ENCODE assay signal across 7 cellular contexts in the genomic region with DNA sequence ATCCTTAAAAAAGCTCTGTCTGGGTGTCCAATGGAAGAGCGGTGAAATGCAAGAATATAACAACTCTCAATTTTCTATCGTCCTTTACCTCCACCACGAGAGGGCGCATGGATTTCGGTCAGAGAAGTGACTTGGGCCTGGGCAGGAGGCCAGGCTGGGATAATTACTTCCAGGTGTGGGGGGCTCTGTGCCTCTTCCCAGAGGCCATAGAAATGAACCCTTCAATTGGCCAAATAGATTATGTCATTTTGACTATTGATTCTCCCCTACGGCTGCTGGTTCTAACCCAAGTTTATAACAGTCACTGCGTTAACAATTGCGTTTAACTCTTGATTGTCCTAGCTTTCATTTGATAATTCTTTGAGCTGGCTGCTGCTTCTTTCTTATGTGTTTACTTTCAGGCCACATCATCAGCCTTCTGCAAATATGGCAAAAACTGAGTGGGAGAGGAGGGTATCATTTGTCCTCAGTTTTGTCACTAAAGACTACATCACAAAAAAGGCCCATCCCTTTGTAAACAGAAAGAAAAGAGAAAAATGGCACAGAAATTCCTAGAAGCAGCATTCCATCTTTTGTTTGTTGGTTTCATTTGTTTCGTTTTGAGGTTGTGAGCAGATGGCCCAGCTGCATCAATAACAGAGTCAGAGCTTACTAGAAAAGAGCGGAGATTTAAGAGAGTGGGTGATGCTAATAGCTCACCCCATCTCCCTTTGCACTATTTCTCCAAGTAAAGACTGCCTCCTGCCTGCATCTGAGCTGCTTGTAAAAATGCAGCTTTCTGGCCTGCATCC. TPM values are rescaled to one million over a fixed set of nuclear protein-coding genes. Genes with fewer than 3 reads are reported as not detected.
DNase-seq lines count a peak whose midpoint lies in the region; FAIRE-seq and TF ChIP-seq lines count a peak whose summit lies in the region.

No MANE protein-coding gene starts in this region.

- no peaks in the 10 kb centered on the region for H3K36me3 ChIP-seq in parathyroid adenoma (ENCODE audit: control insufficient read depth, insufficient read depth, low read length)
- no peaks in the 10 kb centered on the region for H3K36me3 ChIP-seq in transverse colon

- TF ChIP-seq EP300 in transverse colon (IDR thresholded peaks at IDR 0.05; ENCODE audit: low read depth): no peak

- H3K27ac ChIP-seq in parathyroid adenoma: no peak overlapping the region
- no peak overlapping the region for H3K27ac ChIP-seq in transverse colon

- peak; percentile 32 for DNase-seq in GM12892 (ENCODE audit: insufficient read length)
- DNase-seq in MV-4-11 (lab: John Stamatoyannopoulos, UW): peak; percentile 37
- peak; percentile 89 for DNase-seq in SK-N-DZ (ENCODE audit: low spot score)
- DNase-seq in activated naive CD4-positive, alpha-beta T cell treated with Interleukin-2 at 50 U/mL for 16 hours: peak; percentile 70
- peak; percentile 71 for DNase-seq in globus pallidus (ENCODE audit: low spot score)
- DNase-seq in transverse colon: peak; percentile 76

- WGBS in transverse colon (ENCODE audit: low coverage in 1 of 2), 2 donors: 20 to 24% methylated on average over 1 to 10 of the region's 10 CpGs

- peak; percentile 74 for FAIRE-seq in GM12892 (lab: Jason Lieb, UNC)

- in situ Hi-C loops in transverse colon (cut with MboI; ENCODE audit: low pct_ligation_motif_present in 1 of 4, low pct_unique_long_range_greater_than_20kb in 1 of 4, low sequenced_read_pairs in 3 of 4): loop anchor here (5.0 to 10.0 kb wide), 3 partner anchors 102 to 125 kb away; no protein-coding TSS in a partner anchor

- H3K27me3 ChIP-seq in parathyroid adenoma (ENCODE audit: control insufficient read depth, insufficient read depth, low read length) (no peaks in the 10 kb centered on the region), transverse colon (no peaks in the 10 kb centered on the region)

- no peak overlapping the region for H2AFZ ChIP-seq in parathyroid adenoma

- H3K4me3 ChIP-seq in parathyroid adenoma (ENCODE audit: low read depth, low read length) (no peak overlapping the region), transverse colon (no peak overlapping the region)

- no peaks in the 10 kb centered on the region for H3K4me1 ChIP-seq in parathyroid adenoma
- peaks cover 3 to 7% (median 4%) of the 10 kb centered on the region in 4 donors for H3K4me1 ChIP-seq in transverse colon

- TF ChIP-seq CTCF in parathyroid adenoma (IDR thresholded peaks at IDR 0.05) (peak; percentile 87), transverse colon (IDR thresholded peaks at IDR 0.05) (peak; percentile 73 to 79 (median 75))

- no peak for TF ChIP-seq POLR2A in GM12892 (IDR thresholded peaks at IDR 0.05; ENCODE audit: low read depth, low read length)
- TF ChIP-seq POLR2A in transverse colon (IDR thresholded peaks at IDR 0.05): no peak

- no peak overlapping the region for H3K9ac ChIP-seq in parathyroid adenoma

- H3K4me2 ChIP-seq in parathyroid adenoma (ENCODE audit: low read length): no peak overlapping the region

- intact Hi-C loops in transverse colon (cut with DNase I; ENCODE audit: low total_unique reads): no loop called here

- H3K9me3 ChIP-seq in parathyroid adenoma (ENCODE audit: control insufficient read depth, low read length) (no peaks in the 10 kb centered on the region), transverse colon (no peaks in the 10 kb centered on the region)

- no peaks in the 10 kb centered on the region for H3K79me2 ChIP-seq in parathyroid adenoma

RNA-seq across cellular contexts. Expression of a gene that starts 45.4 kb away (rescaled TPM):
- 32.0 TPM for polyA plus RNA-seq in GM12892 (2012; ENCODE audit: missing spikeins)
- 65.9 and 79.5 TPM in 2 replicates for polyA plus RNA-seq in SK-N-DZ (2014; cell fraction: cytosol; rRNA removed)
- polyA plus RNA-seq in SK-N-DZ (2014; cell fraction: nucleus; rRNA removed): 50.0 and 50.2 TPM in 2 replicates
- 10 to 100 TPM; 35.6 to 64.1 (median 57.4) TPM for total RNA-seq in transverse colon

Comparison
In these comparisons a context has a peak if more than half of its experiments do, and no peak if none do; other contexts are left out.
1. DNase-seq: peak in every context shown above with its lines; median percentile 89 in SK-N-DZ; 76 in transverse colon; 71 in globus pallidus; 70 in activated naive CD4-positive, alpha-beta T cell treated with Interleukin-2 at 50 U/mL for 16 hours; 37 in MV-4-11; 32 in GM12892.